In the genomic region with DNA sequence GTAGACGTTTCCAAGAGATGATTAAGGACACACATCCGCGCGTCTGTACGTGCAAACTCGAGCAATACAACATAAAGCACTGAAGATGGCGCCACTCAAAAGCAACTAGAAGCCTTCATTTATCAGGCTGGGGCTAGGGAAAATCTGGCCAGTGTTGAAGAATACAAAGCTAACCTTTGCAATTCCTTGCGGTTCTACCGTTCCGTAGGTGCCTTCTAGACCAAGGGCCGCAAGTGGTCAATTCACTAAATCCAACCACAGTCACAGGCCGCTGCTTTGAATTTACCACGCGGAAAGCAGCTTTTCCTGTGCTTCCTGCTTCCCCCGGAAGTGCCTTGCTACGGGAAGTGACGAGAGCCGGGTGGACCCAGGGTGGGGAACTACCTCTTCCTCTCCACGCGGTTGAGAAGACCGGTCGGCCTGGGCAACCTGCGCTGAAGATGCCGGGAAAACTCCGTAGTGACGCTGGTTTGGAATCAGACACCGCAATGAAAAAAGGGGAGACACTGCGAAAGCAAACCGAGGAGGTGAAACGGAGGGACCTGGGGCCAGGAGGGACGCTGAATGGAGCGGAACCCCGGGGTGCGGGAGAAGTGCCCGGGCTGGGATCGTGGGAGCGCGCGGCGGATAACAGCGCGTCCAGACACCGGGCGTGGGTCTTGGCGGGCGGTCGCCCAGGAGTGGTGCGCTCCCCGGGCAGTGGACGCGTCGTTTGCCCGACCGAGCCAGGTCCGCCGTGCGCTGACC, we compare ENCODE assay signal across 1 cellular context.
A peak's percentile ranks its signal among the peaks of the same experiment; 100 is the strongest.
TF ChIP-seq lines count a peak whose summit lies in the region.

TSS of gene DDX21 (plus strand) at position 385 of the 747 bp plus-strand sequence. CDS start at position 441, 56 bp downstream.

TF ChIP-seq in H1, 55 proteins besides CTCF, POLR2A, EP300 and RAD21:
- peak; percentile 85 for TF ChIP-seq POLR2AphosphoS5 (IDR thresholded peaks at IDR 0.05; ENCODE audit: low read depth, low read length)
- 0 out of 2 replicates have a peak, but pooled peaks have one; percentile 29 for TF ChIP-seq YY1 (IDR thresholded peaks at IDR 0.05; ENCODE audit: low read depth, low read length)
- TF ChIP-seq GTF2F1 (IDR thresholded peaks at IDR 0.05; ENCODE audit: borderline replicate concordance, low read depth, low read length): peak; percentile 75; the same call in 1 of the 2 replicates
- TF ChIP-seq BACH1 (IDR thresholded peaks at IDR 0.05; ENCODE audit: low read length): peak; percentile 54; the same call in 1 of the 2 replicates
- TF ChIP-seq JUND (IDR thresholded peaks at IDR 0.05; ENCODE audit: low read length): no peak
- no peak for TF ChIP-seq POU5F1 (IDR thresholded peaks at IDR 0.05; ENCODE audit: low read depth, low read length)
- peak; percentile 56 to 76; a peak in 3 of 4 replicates for TF ChIP-seq SIN3A (conservative IDR thresholded peaks at IDR 0.05 in 1 of 2, IDR thresholded peaks at IDR 0.05 in 1 of 2; ENCODE audit: low read depth in 1 of 2, low read length in 2 of 2)
- peak; percentile 74 for TF ChIP-seq SAP30 (IDR thresholded peaks at IDR 0.05; ENCODE audit: insufficient read depth, insufficient replicate concordance, low read length)
- peak; percentile 84 for TF ChIP-seq CREB1 (IDR thresholded peaks at IDR 0.05)
- no peak for TF ChIP-seq CTBP2 (IDR thresholded peaks at IDR 0.05; ENCODE audit: borderline replicate concordance, insufficient read depth, insufficient read length, low read length)
- TF ChIP-seq HDAC2 (IDR thresholded peaks at IDR 0.05; ENCODE audit: borderline replicate concordance in 1 of 2, low read depth in 2 of 2, low read length in 2 of 2): peak in 1 of 2 experiments; percentile 53; a peak in 2 of 4 replicates
- TF ChIP-seq, protein P1, sequence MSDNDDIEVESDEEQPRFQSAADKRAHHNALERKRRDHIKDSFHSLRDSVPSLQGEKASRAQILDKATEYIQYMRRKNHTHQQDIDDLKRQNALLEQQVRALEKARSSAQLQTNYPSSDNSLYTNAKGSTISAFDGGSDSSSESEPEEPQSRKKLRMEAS (IDR thresholded peaks at IDR 0.05): peak; percentile 86
- TF ChIP-seq TAF1 (IDR thresholded peaks at IDR 0.05; ENCODE audit: low read depth, low read length): peak; percentile 82
- TF ChIP-seq ASH2L (IDR thresholded peaks at IDR 0.05; ENCODE audit: low read length): peak; percentile 53
- no peak for TF ChIP-seq SRF (IDR thresholded peaks at IDR 0.05; ENCODE audit: low read depth, low read length)
- TF ChIP-seq RBBP5 (IDR thresholded peaks at IDR 0.05; ENCODE audit: borderline replicate concordance, low read depth, low read length): 0 out of 2 replicates have a peak, but pooled peaks have one; percentile 58
- TF ChIP-seq KDM4A (IDR thresholded peaks at IDR 0.05; ENCODE audit: low read depth, low read length, severe bottlenecking): peak; percentile 77
- TF ChIP-seq TAF7 (optimal IDR thresholded peaks at IDR 0.05; ENCODE audit: borderline replicate concordance, low read depth, low read length): peak; percentile 14
- no peak for TF ChIP-seq NRF1 (IDR thresholded peaks at IDR 0.05; ENCODE audit: low read depth, low read length)
- TF ChIP-seq CBX5 (IDR thresholded peaks at IDR 0.05; ENCODE audit: low read depth, low read length): no peak
- peak; percentile 78 for TF ChIP-seq GABPA (IDR thresholded peaks at IDR 0.05; ENCODE audit: borderline replicate concordance, insufficient read depth, low read length)
- peak; percentile 77 for TF ChIP-seq PHF8 (conservative IDR thresholded peaks at IDR 0.05; ENCODE audit: low read depth, low read length)
- 0 out of 2 replicates have a peak, but pooled peaks have one; percentile 11 for TF ChIP-seq USF2 (IDR thresholded peaks at IDR 0.05; ENCODE audit: low read length)
- TF ChIP-seq SP1 (IDR thresholded peaks at IDR 0.05; ENCODE audit: low read depth, low read length): no peak
- TF ChIP-seq TBP (IDR thresholded peaks at IDR 0.05; ENCODE audit: low read depth, low read length): peak; percentile 56; the same call in 1 of the 2 replicates
- TF ChIP-seq TCF12 (IDR thresholded peaks at IDR 0.05; ENCODE audit: low read depth, low read length): no peak
- no peak for TF ChIP-seq SIRT6 (IDR thresholded peaks at IDR 0.05; ENCODE audit: low read length)
- TF ChIP-seq RFX5 (IDR thresholded peaks at IDR 0.05; ENCODE audit: borderline replicate concordance, low read depth, low read length): no peak
- peak; percentile 59 for TF ChIP-seq E2F6 (IDR thresholded peaks at IDR 0.05)
